In the genomic region with DNA sequence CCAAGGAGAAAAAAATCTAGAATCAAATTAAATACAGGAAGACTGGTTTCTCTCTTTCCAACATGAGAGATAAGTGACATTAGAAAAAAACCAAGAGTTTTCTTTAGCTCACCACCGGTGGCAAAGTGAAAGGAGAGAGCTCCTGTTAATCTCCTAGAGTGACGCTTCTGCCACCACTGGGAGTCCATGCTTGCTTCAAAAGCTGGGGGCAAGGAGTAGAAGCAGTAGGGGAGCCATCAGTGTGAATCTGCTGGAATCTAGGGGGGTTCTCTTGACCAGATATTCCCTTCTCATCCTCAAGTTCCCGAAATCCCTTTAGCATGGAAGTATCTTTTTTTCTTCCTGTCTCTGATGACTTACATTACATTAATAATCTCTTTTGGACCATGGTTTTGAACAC, we compare ENCODE assay signal across 1 cellular context.
TF ChIP-seq lines count a peak whose summit lies in the region.

No MANE protein-coding gene starts in this region.

TF ChIP-seq in WTC11, 78 proteins besides CTCF, POLR2A, EP300 and RAD21 (continued from another document):
- TF ChIP-seq, protein P1, sequence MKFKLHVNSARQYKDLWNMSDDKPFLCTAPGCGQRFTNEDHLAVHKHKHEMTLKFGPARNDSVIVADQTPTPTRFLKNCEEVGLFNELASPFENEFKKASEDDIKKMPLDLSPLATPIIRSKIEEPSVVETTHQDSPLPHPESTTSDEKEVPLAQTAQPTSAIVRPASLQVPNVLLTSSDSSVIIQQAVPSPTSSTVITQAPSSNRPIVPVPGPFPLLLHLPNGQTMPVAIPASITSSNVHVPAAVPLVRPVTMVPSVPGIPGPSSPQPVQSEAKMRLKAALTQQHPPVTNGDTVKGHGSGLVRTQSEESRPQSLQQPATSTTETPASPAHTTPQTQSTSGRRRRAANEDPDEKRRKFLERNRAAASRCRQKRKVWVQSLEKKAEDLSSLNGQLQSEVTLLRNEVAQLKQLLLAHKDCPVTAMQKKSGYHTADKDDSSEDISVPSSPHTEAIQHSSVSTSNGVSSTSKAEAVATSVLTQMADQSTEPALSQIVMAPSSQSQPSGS (CRISPR knock-in tag; IDR thresholded peaks at IDR 0.05; ENCODE audit: borderline replicate concordance, low read depth) = no peak
- TF ChIP-seq TCF7 (CRISPR knock-in tag; IDR thresholded peaks at IDR 0.05; ENCODE audit: low read depth) = no peak
- no peak for TF ChIP-seq EMX1 (CRISPR knock-in tag; IDR thresholded peaks at IDR 0.05)
- TF ChIP-seq, protein P2, sequence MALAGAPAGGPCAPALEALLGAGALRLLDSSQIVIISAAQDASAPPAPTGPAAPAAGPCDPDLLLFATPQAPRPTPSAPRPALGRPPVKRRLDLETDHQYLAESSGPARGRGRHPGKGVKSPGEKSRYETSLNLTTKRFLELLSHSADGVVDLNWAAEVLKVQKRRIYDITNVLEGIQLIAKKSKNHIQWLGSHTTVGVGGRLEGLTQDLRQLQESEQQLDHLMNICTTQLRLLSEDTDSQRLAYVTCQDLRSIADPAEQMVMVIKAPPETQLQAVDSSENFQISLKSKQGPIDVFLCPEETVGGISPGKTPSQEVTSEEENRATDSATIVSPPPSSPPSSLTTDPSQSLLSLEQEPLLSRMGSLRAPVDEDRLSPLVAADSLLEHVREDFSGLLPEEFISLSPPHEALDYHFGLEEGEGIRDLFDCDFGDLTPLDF (CRISPR knock-in tag; IDR thresholded peaks at IDR 0.05) = no peak
- TF ChIP-seq, protein P3, sequence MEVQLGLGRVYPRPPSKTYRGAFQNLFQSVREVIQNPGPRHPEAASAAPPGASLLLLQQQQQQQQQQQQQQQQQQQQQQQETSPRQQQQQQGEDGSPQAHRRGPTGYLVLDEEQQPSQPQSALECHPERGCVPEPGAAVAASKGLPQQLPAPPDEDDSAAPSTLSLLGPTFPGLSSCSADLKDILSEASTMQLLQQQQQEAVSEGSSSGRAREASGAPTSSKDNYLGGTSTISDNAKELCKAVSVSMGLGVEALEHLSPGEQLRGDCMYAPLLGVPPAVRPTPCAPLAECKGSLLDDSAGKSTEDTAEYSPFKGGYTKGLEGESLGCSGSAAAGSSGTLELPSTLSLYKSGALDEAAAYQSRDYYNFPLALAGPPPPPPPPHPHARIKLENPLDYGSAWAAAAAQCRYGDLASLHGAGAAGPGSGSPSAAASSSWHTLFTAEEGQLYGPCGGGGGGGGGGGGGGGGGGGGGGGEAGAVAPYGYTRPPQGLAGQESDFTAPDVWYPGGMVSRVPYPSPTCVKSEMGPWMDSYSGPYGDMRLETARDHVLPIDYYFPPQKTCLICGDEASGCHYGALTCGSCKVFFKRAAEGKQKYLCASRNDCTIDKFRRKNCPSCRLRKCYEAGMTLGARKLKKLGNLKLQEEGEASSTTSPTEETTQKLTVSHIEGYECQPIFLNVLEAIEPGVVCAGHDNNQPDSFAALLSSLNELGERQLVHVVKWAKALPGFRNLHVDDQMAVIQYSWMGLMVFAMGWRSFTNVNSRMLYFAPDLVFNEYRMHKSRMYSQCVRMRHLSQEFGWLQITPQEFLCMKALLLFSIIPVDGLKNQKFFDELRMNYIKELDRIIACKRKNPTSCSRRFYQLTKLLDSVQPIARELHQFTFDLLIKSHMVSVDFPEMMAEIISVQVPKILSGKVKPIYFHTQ (CRISPR knock-in tag; IDR thresholded peaks at IDR 0.05) = no peak
- no peak for TF ChIP-seq IRF2 (CRISPR knock-in tag; IDR thresholded peaks at IDR 0.05; ENCODE audit: borderline replicate concordance, low read depth)
- TF ChIP-seq, protein P4, sequence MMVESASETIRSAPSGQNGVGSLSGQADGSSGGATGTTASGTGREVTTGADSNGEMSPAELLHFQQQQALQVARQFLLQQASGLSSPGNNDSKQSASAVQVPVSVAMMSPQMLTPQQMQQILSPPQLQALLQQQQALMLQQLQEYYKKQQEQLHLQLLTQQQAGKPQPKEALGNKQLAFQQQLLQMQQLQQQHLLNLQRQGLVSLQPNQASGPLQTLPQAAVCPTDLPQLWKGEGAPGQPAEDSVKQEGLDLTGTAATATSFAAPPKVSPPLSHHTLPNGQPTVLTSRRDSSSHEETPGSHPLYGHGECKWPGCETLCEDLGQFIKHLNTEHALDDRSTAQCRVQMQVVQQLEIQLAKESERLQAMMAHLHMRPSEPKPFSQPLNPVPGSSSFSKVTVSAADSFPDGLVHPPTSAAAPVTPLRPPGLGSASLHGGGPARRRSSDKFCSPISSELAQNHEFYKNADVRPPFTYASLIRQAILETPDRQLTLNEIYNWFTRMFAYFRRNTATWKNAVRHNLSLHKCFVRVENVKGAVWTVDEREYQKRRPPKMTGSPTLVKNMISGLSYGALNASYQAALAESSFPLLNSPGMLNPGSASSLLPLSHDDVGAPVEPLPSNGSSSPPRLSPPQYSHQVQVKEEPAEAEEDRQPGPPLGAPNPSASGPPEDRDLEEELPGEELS (CRISPR knock-in tag; IDR thresholded peaks at IDR 0.05) = no peak
TF ChIP-seq in WTC11: peak in this region for 0.
